ENCODE assay signal across 18 cellular contexts in the genomic region with DNA sequence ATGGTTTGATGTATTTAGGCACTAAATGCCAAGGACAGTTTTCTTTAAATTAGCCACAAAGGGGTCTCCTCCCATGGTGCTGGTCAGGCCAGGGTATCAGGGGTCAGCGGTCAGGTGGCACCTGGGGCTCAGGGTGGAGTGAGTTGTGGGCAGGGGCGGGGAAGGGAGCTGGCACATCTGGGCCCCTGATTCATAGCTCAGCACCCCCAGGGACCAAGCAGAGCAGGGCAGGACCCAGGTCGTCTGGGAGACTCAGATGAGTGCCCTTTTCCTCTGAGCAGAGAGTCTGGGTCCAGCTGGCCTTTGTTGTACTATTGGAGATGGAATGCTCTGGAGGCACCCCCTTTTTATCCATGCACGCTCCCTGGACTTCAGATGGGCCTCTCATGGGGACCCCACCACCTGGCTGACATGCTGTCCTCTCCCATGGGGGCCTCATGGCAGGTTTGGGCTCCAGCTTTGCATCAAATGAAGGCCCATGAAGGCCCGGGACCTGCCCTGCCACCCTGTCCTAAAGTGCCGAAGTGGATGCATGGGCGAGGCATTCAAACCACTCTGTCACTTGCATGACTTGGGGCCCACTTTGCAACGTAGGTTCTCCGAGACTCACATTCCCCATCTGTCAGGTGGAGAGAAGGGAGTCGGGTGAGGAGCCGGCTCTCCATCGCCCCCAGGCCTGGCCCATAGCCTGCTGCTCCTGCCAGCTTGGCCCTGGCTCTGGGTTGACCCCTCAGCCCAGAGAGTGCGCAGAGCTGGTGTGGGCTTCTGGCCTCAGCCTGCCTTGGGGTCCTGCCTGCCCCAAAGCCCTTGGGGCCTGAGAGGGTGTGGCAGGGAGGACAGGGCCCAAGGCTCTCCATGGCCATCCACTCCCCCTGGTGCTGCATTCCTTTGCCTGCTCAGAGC.
DNase-seq lines count a peak whose midpoint lies in the region; ATAC-seq, FAIRE-seq and TF ChIP-seq lines count a peak whose summit lies in the region.
"Had no signal": no experiment of that assay in that cellular context is flagged by ENCODE, and none has a peak within 500 bp of the region (broad histone marks: within the 10 kb centered on the region; RNA-seq: fewer than 3 reads in every experiment).

No MANE protein-coding gene starts in this region.

- no peak overlapping the region for H2AFZ ChIP-seq in HepG2 (ENCODE audit: low read length)

- H3K27ac Mint-ChIP-seq in endodermal cell (no peak overlapping the region), osteocyte (ENCODE audit: unreplicated experiment) (no peak overlapping the region)
- H3K27ac Mint-ChIP-seq: CD8-positive, alpha-beta T cell had no signal

- WGBS in HepG2 (ENCODE audit: low lambda C conversion rate): 3% methylated on average over 6 of the region's 13 CpGs
- WGBS in right lobe of liver (ENCODE audit: insufficient coverage, low coverage, low lambda C conversion rate, missing lambda C conversion rate): 100% methylated on average over 1 of the region's 13 CpGs
- 85 to 86% methylated on average over 6 to 13 of the region's 13 CpGs for WGBS in endodermal cell (ENCODE audit: insufficient coverage in 1 of 2, insufficient read length in 1 of 2), 2 experiments

- H3K4me2 ChIP-seq in HepG2 (ENCODE audit: low read depth, low read length): no peak overlapping the region
- H3K4me2 ChIP-seq: A549 had no signal

- no peak overlapping the region for H3K9ac ChIP-seq in HepG2 (ENCODE audit: insufficient read depth, low read depth, low read length)
- no peak overlapping the region for H3K9ac ChIP-seq in endodermal cell (ENCODE audit: extremely low read depth, low read length, poor library complexity, severe bottlenecking)

- H3K36me3 ChIP-seq in HepG2 (replicated peaks in 1 of 2; ENCODE audit: control insufficient read depth in 1 of 2, insufficient read depth in 2 of 2, low read length in 2 of 2): no peaks in the 10 kb centered on the region
- H3K36me3 ChIP-seq in right lobe of liver: no peaks in the 10 kb centered on the region
- H3K36me3 ChIP-seq in endodermal cell (ENCODE audit: control insufficient read depth, insufficient read depth, low read length): no peaks in the 10 kb centered on the region
- H3K36me3 ChIP-seq: BE2C had no signal

- no peak for TF ChIP-seq POLR2A in HepG2 (IDR thresholded peaks at IDR 0.05; ENCODE audit: insufficient read depth in 1 of 2, low read depth in 2 of 2, low read length in 2 of 2)
- TF ChIP-seq POLR2A in right lobe of liver (IDR thresholded peaks at IDR 0.05): no peak

- in situ Hi-C loops in HepG2 (cut with HindIII; ENCODE audit: extremely low pct_ligation_motif_present, low pct_unique_long_range_greater_than_20kb): no loop called here

- TF ChIP-seq EP300 in HepG2 (IDR thresholded peaks at IDR 0.05; ENCODE audit: low read depth in 2 of 2, low read length in 2 of 2) (no peak), HepG2 (CRISPR knock-in tag; IDR thresholded peaks at IDR 0.05; ENCODE audit: borderline replicate concordance) (no peak)

- H3K27me3 ChIP-seq in HepG2 (ENCODE audit: control insufficient read depth in 1 of 2, insufficient read depth in 2 of 2, low read length in 2 of 2) (peaks cover 0 to 39% of the 10 kb centered on the region in 2 experiments; a peak in 3 of 5 replicates), right lobe of liver (no peaks in the 10 kb centered on the region), endodermal cell (ENCODE audit: control insufficient read depth, insufficient read depth, low read length, poor library complexity, severe bottlenecking) (no peaks in the 10 kb centered on the region)
- H3K27me3 ChIP-seq: BE2C had no signal

- H3K4me1 Mint-ChIP-seq in endodermal cell (peaks cover 9% of the 10 kb centered on the region), osteocyte (ENCODE audit: unreplicated experiment) (no peaks in the 10 kb centered on the region)

- no peaks in the 10 kb centered on the region for H3K79me2 ChIP-seq in HepG2 (ENCODE audit: insufficient read depth, low read length)

- H3K4me3 Mint-ChIP-seq in endodermal cell (no peak overlapping the region), osteocyte (ENCODE audit: unreplicated experiment) (no peak overlapping the region)
- H3K4me3 Mint-ChIP-seq: CD8-positive, alpha-beta T cell had no signal

- POLR2A ChIA-PET in HepG2 (lab: Yijun Ruan, JAX): no interaction called here

- no peak overlapping the region for H3K27ac ChIP-seq in HepG2 (ENCODE audit: extremely low read length, insufficient read depth, low read length)
- no peak overlapping the region for H3K27ac ChIP-seq in right lobe of liver
- H3K27ac ChIP-seq in endodermal cell (ENCODE audit: low read depth, low read length): no peak overlapping the region
- H3K27ac ChIP-seq: A549, C4-2B had no signal

- H3K9me3 ChIP-seq in HepG2 (ENCODE audit: low read length) (no peaks in the 10 kb centered on the region), right lobe of liver (no peaks in the 10 kb centered on the region), endodermal cell (ENCODE audit: control insufficient read depth, low read length) (no peaks in the 10 kb centered on the region)
- H3K9me3 ChIP-seq: A549, BE2C had no signal

- BruUV-seq in HepG2 (replicated peaks; lab: Mats Ljungman, UMichigan): no TSS peak

- H3K4me1 ChIP-seq in HepG2 (ENCODE audit: insufficient read depth, low read length) (no peaks in the 10 kb centered on the region), right lobe of liver (no peaks in the 10 kb centered on the region), endodermal cell (ENCODE audit: control insufficient read depth, insufficient read depth, low read length) (no peaks in the 10 kb centered on the region)
- H3K4me1 ChIP-seq: A549, BE2C had no signal

- H3K9me3 Mint-ChIP-seq in endodermal cell (no peaks in the 10 kb centered on the region), osteocyte (ENCODE audit: unreplicated experiment) (no peaks in the 10 kb centered on the region)
- H3K9me3 Mint-ChIP-seq: CD8-positive, alpha-beta T cell had no signal

- ATAC-seq in HepG2: peak; percentile 19; the same call in 1 of the 3 replicates
- no peak for ATAC-seq in right lobe of liver
- ATAC-seq: CD8-positive, alpha-beta T cell; HCT116 had no signal

- DNase-seq in HepG2 (ENCODE audit: low spot score) (no peak), right lobe of liver (no peak), endodermal cell (peak; percentile 49), osteocyte (ENCODE audit: extremely low spot score, unreplicated experiment) (peak; percentile 83), cerebellum (ENCODE audit: low spot score) (no peak)
- DNase-seq in activated naive CD4-positive, alpha-beta T cell treated with anti-CD3 and anti-CD28 coated beads, Interleukin-2, amount 50 U/mL, for 16 hours: no peak
- DNase-seq: BE2C; CD8-positive, alpha-beta T cell; COR-L47; DMS53; GF-D8 had no signal

- no peak for TF ChIP-seq RAD21 in HepG2 (CRISPR knock-in tag; IDR thresholded peaks at IDR 0.05)

- CTCF ChIA-PET in HepG2 (lab: Yijun Ruan, JAX; ENCODE audit: low intra/inter-chr PET ratio, low total read pairs): no interaction called here

- no peak for FAIRE-seq in HepG2 (lab: Jason Lieb, UNC)
- FAIRE-seq: A549, D721Med, GM19239, H1, HTR-8/SVneo had no signal

- TF ChIP-seq CTCF in HepG2 (CRISPR knock-in tag; IDR thresholded peaks at IDR 0.05): no peak
- TF ChIP-seq CTCF in right lobe of liver (IDR thresholded peaks at IDR 0.05): no peak
- no peak for TF ChIP-seq CTCF in endodermal cell (conservative IDR thresholded peaks at IDR 0.05)
- no peak for TF ChIP-seq CTCF in osteocyte (IDR thresholded peaks at IDR 0.05)

- H3K27me3 Mint-ChIP-seq in endodermal cell (ENCODE audit: insufficient read depth) (peaks cover 2% of the 10 kb centered on the region), osteocyte (ENCODE audit: unreplicated experiment) (peaks cover 35% of the 10 kb centered on the region)

- H3K36me3 Mint-ChIP-seq in endodermal cell (ENCODE audit: low read depth) (no peaks in the 10 kb centered on the region), osteocyte (ENCODE audit: unreplicated experiment) (no peaks in the 10 kb centered on the region)
- H3K36me3 Mint-ChIP-seq: CD8-positive, alpha-beta T cell had no signal

- H3K4me3 ChIP-seq in HepG2 (replicated peaks in 1 of 3; ENCODE audit: insufficient read depth in 1 of 3, low read depth in 2 of 3, low read length in 3 of 3): no peak overlapping the region
- H3K4me3 ChIP-seq in right lobe of liver: no peak overlapping the region
- no peak overlapping the region for H3K4me3 ChIP-seq in endodermal cell (ENCODE audit: low read length)
- H3K4me3 ChIP-seq: A549 had no signal

- no peaks in the 10 kb centered on the region for H4K20me1 ChIP-seq in HepG2 (ENCODE audit: insufficient read depth, low read length)

- intact Hi-C loops in HepG2 (cut with micrococcal nuclease; ENCODE audit: unreplicated experiment) (no loop called here), right lobe of liver (cut with DNase I) (no loop called here)

Comparison
In these comparisons a context has a peak if more than half of its experiments do, and no peak if none do; other contexts are left out.
1. DNase-seq: peak in endodermal cell (single experiment) and osteocyte (single experiment); none in HepG2 (single experiment), right lobe of liver (0 of 3), activated naive CD4-positive, alpha-beta T cell treated with anti-CD3 and anti-CD28 coated beads, Interleukin-2, amount 50 U/mL, for 16 hours (single experiment) and cerebellum (single experiment).